Comparison of ENCODE assay signal across 23 cellular contexts in genomic region chrX:79369871-79370270, GRCh38. TPM values are rescaled to one million over a fixed set of nuclear protein-coding genes. Genes with fewer than 3 reads are reported as not detected.
"Had no signal": no experiment of that assay in that cellular context is flagged by ENCODE, and none has a peak within 500 bp of the region (broad histone marks: within the 10 kb centered on the region; RNA-seq: fewer than 3 reads in every experiment).

No MANE protein-coding gene starts in this region.

- DNase-seq: activated CD4-positive, alpha-beta T cell treated with anti-CD3 and anti-CD28 coated beads for 4 hours; activated CD8-positive, alpha-beta memory T cell treated with anti-CD3 and anti-CD28 coated beads, Interleukin-2, amount 50 U/mL, for 48 hours; activated CD8-positive, alpha-beta T cell treated with anti-CD3 and anti-CD28 coated beads for 36 hours; activated effector memory CD4-positive, alpha-beta T cell treated with Interleukin-2 at 50 U/mL for 16 hours; activated naive CD4-positive, alpha-beta T cell; activated T-cell treated with anti-CD3 and anti-CD28 coated beads, Interleukin-2, amount 50 U/mL, for 1 hour; NCI-H1092; NCI-H1417; NCI-H1694; NCI-H2029 treated with DMSO at 0.1 percent for 48 hours; NCI-H345; NCI-H510A treated with DMSO at 0.1 percent for 48 hours; NCI-H69; NK-92 treated with Interleukin-12 subunit alpha and Interleukin-12 subunit beta, amount 100 ng/mL, for 24 hours; OCI-M1; RPMI8226; SK-N-SH had no signal

- H3K36me3 Mint-ChIP-seq: activated naive CD8-positive, alpha-beta T cell had no signal

- FAIRE-seq: K562 had no signal

- H3K4me3 Mint-ChIP-seq: activated CD8-positive, alpha-beta T cell treated with anti-CD3 and anti-CD28 coated beads for 36 hours; activated naive CD8-positive, alpha-beta T cell had no signal

- H3K9me3 ChIP-seq: SK-N-SH had no signal

- H3K27ac Mint-ChIP-seq: activated CD8-positive, alpha-beta T cell treated with anti-CD3 and anti-CD28 coated beads for 36 hours; activated naive CD8-positive, alpha-beta T cell had no signal

- H3K27me3 Mint-ChIP-seq: activated CD8-positive, alpha-beta T cell treated with anti-CD3 and anti-CD28 coated beads for 36 hours; activated naive CD8-positive, alpha-beta T cell had no signal

- H3K4me3 ChIP-seq: K562 had no signal

- ATAC-seq: activated CD4-positive, CD25-positive, alpha-beta regulatory T cell treated with anti-CD3 and anti-CD28 coated beads, Interleukin-2, amount 50 U/mL, for 24 hours; activated CD8-positive, alpha-beta T cell treated with anti-CD3 and anti-CD28 coated beads for 36 hours; K562; Panc1; Right ventricle myocardium inferior had no signal

RNA-seq across cellular contexts. Expression of gene ITM2A, which starts 2.7 kb away (rescaled TPM):
- total RNA-seq: MCF 10A had no signal
- polyA plus RNA-seq: SK-N-SH had no signal
